Comparison of ENCODE assay signal across 1 cellular context in genomic region chr1:29677028-29678024, GRCh38.
TF ChIP-seq lines count a peak whose summit lies in the region.

No MANE protein-coding gene starts in this region.

TF ChIP-seq in Ishikawa, 13 proteins besides CTCF, POLR2A, EP300 and RAD21 (continued from another document):
- TF ChIP-seq MAX (IDR thresholded peaks at IDR 0.05) (no peak), EGR1 (IDR thresholded peaks at IDR 0.05) (no peak)
TF ChIP-seq in Ishikawa: peak in this region for 0.
